11 cellular contexts compared by ENCODE assay signal in the genomic region with DNA sequence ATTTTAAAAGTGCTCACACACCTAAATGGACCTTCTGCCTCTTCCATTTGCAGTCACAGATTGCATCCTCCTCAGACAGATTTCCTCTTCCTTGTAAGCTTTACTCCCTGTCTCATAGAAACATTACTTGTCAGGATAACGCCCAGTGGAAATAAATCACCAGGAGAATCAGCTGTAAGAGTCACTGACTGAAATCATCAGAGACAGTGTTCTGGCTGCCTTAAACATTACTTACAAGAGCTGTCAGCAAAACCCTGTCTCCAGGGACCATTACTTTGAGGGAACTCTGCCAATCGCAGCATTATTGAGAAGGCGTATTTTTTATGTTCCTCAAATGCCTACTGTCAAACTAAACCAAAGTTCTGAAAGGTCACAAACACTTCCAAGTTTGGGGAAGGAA. TPM values are rescaled to one million over a fixed set of nuclear protein-coding genes. Genes with fewer than 3 reads are reported as not detected.
DNase-seq lines count a peak whose midpoint lies in the region; ATAC-seq and TF ChIP-seq lines count a peak whose summit lies in the region.
"Had no signal": no experiment of that assay in that cellular context is flagged by ENCODE, and none has a peak within 500 bp of the region (broad histone marks: within the 10 kb centered on the region; RNA-seq: fewer than 3 reads in every experiment).

No MANE protein-coding gene starts in this region.

- DNase-seq in Caki2 (ENCODE audit: low read depth): peak; percentile 40
- DNase-seq in NCI-H446 treated with DMSO at 0.1 percent for 48 hours (lab: John Stamatoyannopoulos, UW): peak; percentile 83
- DNase-seq in fibroblast of pulmonary artery (ENCODE audit: low read depth): peak; percentile 76
- peak; percentile 65 for DNase-seq in osteoblast (ENCODE audit: insufficient read length, low spot score, missing footprints)
- no peak for DNase-seq in inferior parietal cortex (ENCODE audit: extremely low spot score)
- no peak for DNase-seq in CD8-positive, alpha-beta memory T cell
- no peak for DNase-seq in T-helper 17 cell
- DNase-seq: CD4-positive, CD25-positive, alpha-beta regulatory T cell; pancreas; PC-3 had no signal

- TF ChIP-seq CTCF in fibroblast of pulmonary artery (IDR thresholded peaks at IDR 0.05; ENCODE audit: low read length, missing control alignments) (no peak), osteoblast (IDR thresholded peaks at IDR 0.05; ENCODE audit: extremely low read depth, low read depth, low read length) (no peak)

- no peaks in the 10 kb centered on the region for H3K36me3 Mint-ChIP-seq in CD8-positive, alpha-beta memory T cell
- no peaks in the 10 kb centered on the region for H3K36me3 Mint-ChIP-seq in T-helper 17 cell (ENCODE audit: low read depth)
- no peaks in the 10 kb centered on the region for H3K36me3 Mint-ChIP-seq in activated T-helper 17 cell treated with anti-CD3 and anti-CD28 coated beads, Interleukin-2, amount 50 U/mL, for 72 hours (ENCODE audit: low read depth)
- H3K36me3 Mint-ChIP-seq: CD4-positive, CD25-positive, alpha-beta regulatory T cell had no signal

- H3K4me1 ChIP-seq in osteoblast (ENCODE audit: insufficient read depth, low read length): peaks cover 34% of the 10 kb centered on the region
- no peaks in the 10 kb centered on the region for H3K4me1 ChIP-seq in CD8-positive, alpha-beta memory T cell (ENCODE audit: insufficient read depth, low read length)

- peaks cover 0 to 3% (median 0%) of the 10 kb centered on the region in 3 donors for H3K4me1 Mint-ChIP-seq in CD8-positive, alpha-beta memory T cell
- H3K4me1 Mint-ChIP-seq in T-helper 17 cell: no peaks in the 10 kb centered on the region
- H3K4me1 Mint-ChIP-seq in activated T-helper 17 cell treated with anti-CD3 and anti-CD28 coated beads, Interleukin-2, amount 50 U/mL, for 72 hours: no peaks in the 10 kb centered on the region
- H3K4me1 Mint-ChIP-seq: CD4-positive, CD25-positive, alpha-beta regulatory T cell had no signal

- H4K20me1 ChIP-seq in osteoblast (ENCODE audit: insufficient read depth, low read length): peaks cover 5% of the 10 kb centered on the region

- no peak overlapping the region for H2AFZ ChIP-seq in osteoblast (ENCODE audit: low read length)

- no peaks in the 10 kb centered on the region for H3K36me3 ChIP-seq in osteoblast (ENCODE audit: insufficient read depth, low read length)
- no peaks in the 10 kb centered on the region for H3K36me3 ChIP-seq in CD8-positive, alpha-beta memory T cell (ENCODE audit: insufficient read depth, low read length)
- H3K36me3 ChIP-seq: pancreas had no signal

- in situ Hi-C loops in Caki2 (cut with HindIII; ENCODE audit: low pct_unique_long_range_greater_than_20kb, low sequenced_read_pairs): no loop called here

- H3K4me2 ChIP-seq in osteoblast (ENCODE audit: insufficient read depth, low read length): peak overlapping the region; percentile 23

- H3K4me3 Mint-ChIP-seq in CD8-positive, alpha-beta memory T cell: no peak overlapping the region
- H3K4me3 Mint-ChIP-seq in T-helper 17 cell: no peak overlapping the region
- H3K4me3 Mint-ChIP-seq in activated T-helper 17 cell treated with anti-CD3 and anti-CD28 coated beads, Interleukin-2, amount 50 U/mL, for 72 hours: no peak overlapping the region
- H3K4me3 Mint-ChIP-seq: CD4-positive, CD25-positive, alpha-beta regulatory T cell had no signal

- CTCF ChIA-PET in CD8-positive, alpha-beta memory T cell (lab: Charles Lee): no interaction called here

- peaks cover 11% of the 10 kb centered on the region in 2 donors for H3K27me3 Mint-ChIP-seq in CD8-positive, alpha-beta memory T cell
- H3K27me3 Mint-ChIP-seq in T-helper 17 cell: peaks cover 25% of the 10 kb centered on the region
- peaks cover 17% of the 10 kb centered on the region for H3K27me3 Mint-ChIP-seq in activated T-helper 17 cell treated with anti-CD3 and anti-CD28 coated beads, Interleukin-2, amount 50 U/mL, for 72 hours

- POLR2A ChIA-PET in CD8-positive, alpha-beta memory T cell (lab: Charles Lee): no interaction called here

- H3K27ac Mint-ChIP-seq in CD8-positive, alpha-beta memory T cell: no peak overlapping the region
- no peak overlapping the region for H3K27ac Mint-ChIP-seq in T-helper 17 cell
- H3K27ac Mint-ChIP-seq in activated T-helper 17 cell treated with anti-CD3 and anti-CD28 coated beads, Interleukin-2, amount 50 U/mL, for 72 hours: no peak overlapping the region
- H3K27ac Mint-ChIP-seq: CD4-positive, CD25-positive, alpha-beta regulatory T cell had no signal

- H3K9me3 ChIP-seq in osteoblast (ENCODE audit: low read depth, low read length) (no peaks in the 10 kb centered on the region), T-helper 17 cell (ENCODE audit: control insufficient read depth, low read length, poor library complexity, severe bottlenecking) (no peaks in the 10 kb centered on the region)
- no peaks in the 10 kb centered on the region for H3K9me3 ChIP-seq in CD8-positive, alpha-beta memory T cell (ENCODE audit: low read length)
- H3K9me3 ChIP-seq: pancreas had no signal

- H3K27me3 ChIP-seq in osteoblast (ENCODE audit: insufficient read depth, low read length): no peaks in the 10 kb centered on the region
- no peaks in the 10 kb centered on the region for H3K27me3 ChIP-seq in CD8-positive, alpha-beta memory T cell (ENCODE audit: insufficient read depth, low read length, poor library complexity, severe bottlenecking)

- H3K27ac ChIP-seq in osteoblast (ENCODE audit: low read depth, low read length): peak overlapping the region; percentile 80
- no peak overlapping the region for H3K27ac ChIP-seq in CD8-positive, alpha-beta memory T cell (ENCODE audit: low read depth, low read length)
- H3K27ac ChIP-seq: pancreas had no signal

- H3K9me3 Mint-ChIP-seq in CD8-positive, alpha-beta memory T cell: peaks cover 0 to 2% (median 0%) of the 10 kb centered on the region in 5 donors
- peaks cover 3% of the 10 kb centered on the region for H3K9me3 Mint-ChIP-seq in activated T-helper 17 cell treated with anti-CD3 and anti-CD28 coated beads, Interleukin-2, amount 50 U/mL, for 72 hours

- H3K79me2 ChIP-seq in osteoblast (ENCODE audit: insufficient read depth, low read length): peaks cover 52% of the 10 kb centered on the region

- ATAC-seq in T-helper 17 cell: no peak
- no peak for ATAC-seq in activated T-helper 17 cell treated with anti-CD3 and anti-CD28 coated beads, Interleukin-2, amount 50 U/mL, for 72 hours (replicated peaks)
- ATAC-seq: pancreas, PC-3 had no signal

- H3K4me3 ChIP-seq in fibroblast of pulmonary artery (replicated peaks; ENCODE audit: low read depth, low read length): no peak overlapping the region
- peak overlapping the region; percentile 3 for H3K4me3 ChIP-seq in osteoblast (ENCODE audit: insufficient read depth, low read length)
- H3K4me3 ChIP-seq in CD8-positive, alpha-beta memory T cell (ENCODE audit: low read length): no peak overlapping the region
- H3K4me3 ChIP-seq: pancreas had no signal

RNA-seq across cellular contexts. Expression of a gene that starts 5.9 kb away (rescaled TPM):
- 186 and 226 TPM in 2 replicates for total RNA-seq in Caki2 (2014; rRNA removed; shearing (Covaris generic); ENCODE audit: low replicate concordance)
- total RNA-seq in osteoblast (80.4 and 119 TPM in 2 replicates), T-helper 17 cell (not detected)
- total RNA-seq in CD8-positive, alpha-beta memory T cell: under 1 TPM; 0.13 to 0.35 TPM
- polyA plus RNA-seq in CD8-positive, alpha-beta memory T cell: not detected
- under 1 TPM in 1 of 2 donors, not detected in 1; 0.52 TPM for total RNA-seq in activated T-helper 17 cell treated with anti-CD3 and anti-CD28 coated beads, Interleukin-2, amount 50 U/mL, for 72 hours
- polyA plus RNA-seq: CD4-positive, CD25-positive, alpha-beta regulatory T cell had no signal

Comparison
In these comparisons a context has a peak if more than half of its experiments do, and no peak if none do; other contexts are left out.
1. DNase-seq: peak in Caki2 (single experiment), NCI-H446 treated with DMSO at 0.1 percent for 48 hours (single experiment), fibroblast of pulmonary artery (single experiment) and osteoblast (single experiment); none in inferior parietal cortex (single experiment), CD8-positive, alpha-beta memory T cell (0 of 5) and T-helper 17 cell (0 of 3).
2. RNA of a gene that starts 5.9 kb away (total RNA-seq): 186 to 226 TPM in Caki2 and 80.4 to 119 TPM in osteoblast; 0.52 TPM in activated T-helper 17 cell treated with anti-CD3 and anti-CD28 coated beads, Interleukin-2, amount 50 U/mL, for 72 hours, 0.13 to 0.35 TPM in CD8-positive, alpha-beta memory T cell and not detected in T-helper 17 cell; every median in the first group is over 10 times any median in the second.